21 cellular contexts compared by ENCODE assay signal in genomic region chr7:69608049-69608448, GRCh38. TPM values are rescaled to one million over a fixed set of nuclear protein-coding genes. Genes with fewer than 3 reads are reported as not detected.
DNase-seq lines count a peak whose midpoint lies in the region; ATAC-seq and TF ChIP-seq lines count a peak whose summit lies in the region.
"Had no signal": no experiment of that assay in that cellular context is flagged by ENCODE, and none has a peak within 500 bp of the region (broad histone marks: within the 10 kb centered on the region; RNA-seq: fewer than 3 reads in every experiment).

No MANE protein-coding gene starts in this region.

- peaks cover 47% of the 10 kb centered on the region for H3K4me1 Mint-ChIP-seq in neural progenitor cell
- H3K4me1 Mint-ChIP-seq: CD4-positive, CD25-positive, alpha-beta regulatory T cell had no signal

- H3K36me3 Mint-ChIP-seq in neural progenitor cell, result peaks cover 3% of the 10 kb centered on the region
- H3K36me3 Mint-ChIP-seq: CD4-positive, CD25-positive, alpha-beta regulatory T cell; CD8-positive, alpha-beta T cell had no signal

- no peaks in the 10 kb centered on the region for H3K27me3 ChIP-seq in SJCRH30
- peaks cover 99% of the 10 kb centered on the region for H3K27me3 ChIP-seq in neural progenitor cell
- no peaks in the 10 kb centered on the region for H3K27me3 ChIP-seq in spleen (replicated peaks in 1 of 7)

- peaks cover 2% of the 10 kb centered on the region for H3K79me2 ChIP-seq in neural progenitor cell (ENCODE audit: low read depth)

- H3K36me3 ChIP-seq in SJCRH30, result no peaks in the 10 kb centered on the region
- H3K36me3 ChIP-seq in neural progenitor cell, result no peaks in the 10 kb centered on the region
- no peaks in the 10 kb centered on the region for H3K36me3 ChIP-seq in spleen

- H3F3A ChIP-seq in neural progenitor cell (ENCODE audit: low read depth), result peaks cover 11% of the 10 kb centered on the region

- no peak for TF ChIP-seq POLR2A in spleen (IDR thresholded peaks at IDR 0.05)

- no peak for ATAC-seq in HG02884 (IDR thresholded peaks at IDR 0.05; ENCODE audit: unreplicated experiment)
- ATAC-seq in GM21619 (IDR thresholded peaks at IDR 0.05; ENCODE audit: unreplicated experiment), result no peak
- ATAC-seq: A549; CD8-positive, alpha-beta T cell; HCT116 had no signal

- intact Hi-C loops in spleen (cut with DNase I; ENCODE audit: low total_unique reads), result no loop called here

- no peaks in the 10 kb centered on the region for H3K9me3 Mint-ChIP-seq in neural progenitor cell
- H3K9me3 Mint-ChIP-seq: CD4-positive, CD25-positive, alpha-beta regulatory T cell; CD8-positive, alpha-beta T cell; H9; HFFc6 had no signal

- H3K4me3 ChIP-seq in SJCRH30 (no peak overlapping the region), neural progenitor cell (no peak overlapping the region), spleen (no peak overlapping the region)
- H3K4me3 ChIP-seq: A549, GM23248 had no signal

- H3K4me2 ChIP-seq in neural progenitor cell, result no peak overlapping the region
- H3K4me2 ChIP-seq: A549 had no signal

- no peak overlapping the region for H3K4me3 Mint-ChIP-seq in neural progenitor cell
- H3K4me3 Mint-ChIP-seq: CD4-positive, CD25-positive, alpha-beta regulatory T cell; CD8-positive, alpha-beta T cell; H9; HFFc6 had no signal

- H3K9ac ChIP-seq in neural progenitor cell, result no peak overlapping the region
- H3K9ac ChIP-seq: GM23248 had no signal

- H3K9me3 ChIP-seq in SJCRH30 (replicated peaks) (no peaks in the 10 kb centered on the region), neural progenitor cell (ENCODE audit: low read depth) (no peaks in the 10 kb centered on the region), spleen (no peaks in the 10 kb centered on the region)
- H3K9me3 ChIP-seq: A549, Caco-2 had no signal

- H3K27me3 Mint-ChIP-seq in neural progenitor cell (ENCODE audit: insufficient read depth, low read depth), result no peaks in the 10 kb centered on the region

- H3K27ac ChIP-seq in SJCRH30 (peak overlapping the region; percentile 2), neural progenitor cell (no peak overlapping the region), spleen (no peak overlapping the region)
- H3K27ac ChIP-seq: A549, C4-2B, GM23248 had no signal

- TF ChIP-seq CTCF in neural progenitor cell (IDR thresholded peaks at IDR 0.05) (no peak), spleen (IDR thresholded peaks at IDR 0.05 in 8 of 11, conservative IDR thresholded peaks at IDR 0.05 in 3 of 11) (no peak)

- 89 to 93% (median 91%) methylated on average over 4 of the region's 4 CpGs for WGBS in spleen, 5 donors

- peaks cover 95% of the 10 kb centered on the region for H4K20me1 ChIP-seq in neural progenitor cell (ENCODE audit: low read depth)

- H3K4me1 ChIP-seq in SJCRH30, result peaks cover 37% of the 10 kb centered on the region
- peaks cover 18% of the 10 kb centered on the region for H3K4me1 ChIP-seq in neural progenitor cell
- peaks cover 0 to 21% (median 12%) of the 10 kb centered on the region in 6 donors for H3K4me1 ChIP-seq in spleen
- H3K4me1 ChIP-seq: Caco-2 had no signal

- DNase-seq in NCI-H2171 treated with DMSO at 0.1 percent for 48 hours (lab: John Stamatoyannopoulos, UW) (peak; percentile 35), NCI-H2171 (lab: John Stamatoyannopoulos, UW) (no peak), SJCRH30 (peak in 1 of 2 experiments; percentile 55), neural progenitor cell (ENCODE audit: low spot score) (peak; percentile 13), spleen (no peak)
- DNase-seq: 8988T; ACHN; Caco-2; CD4-positive, CD25-positive, alpha-beta regulatory T cell; CD8-positive, alpha-beta T cell; DMS53; DMS79 treated with DMSO at 0.1 percent for 48 hours; GF-D8; GM23248; H9; HFFc6 had no signal

- no peak overlapping the region for H3K27ac Mint-ChIP-seq in neural progenitor cell
- H3K27ac Mint-ChIP-seq: CD4-positive, CD25-positive, alpha-beta regulatory T cell; CD8-positive, alpha-beta T cell; H9; HFFc6 had no signal

- H2AFZ ChIP-seq in neural progenitor cell (replicated peaks), result no peak overlapping the region
- H2AFZ ChIP-seq: GM23248 had no signal

RNA-seq across cellular contexts. Expression of gene AUTS2, which starts 9.8 kb away (rescaled TPM):
- 21.9 and 30.1 TPM in 2 replicates for total RNA-seq in SJCRH30 (2014; rRNA removed; shearing (Covaris generic))
- total RNA-seq in neural progenitor cell (ENCODE audit: low replicate concordance) (47.1 and 50.0 TPM in 2 replicates), spleen (10 to 100 TPM; 18.6 to 54.8 (median 32.3) TPM)
- polyA plus RNA-seq in spleen, result 10 to 100 TPM in 1 of 3 donors, 1 to 10 TPM in 2; 6.1 to 10.2 (median 6.9) TPM

Comparison
In these comparisons a context has a peak if more than half of its experiments do, and no peak if none do; other contexts are left out.
1. DNase-seq: peak in NCI-H2171 treated with DMSO at 0.1 percent for 48 hours (single experiment) and neural progenitor cell (single experiment); none in NCI-H2171 (single experiment) and spleen (single experiment).